8 cellular contexts compared by ENCODE assay signal in genomic region chr13:23321534-23322241, GRCh38.
DNase-seq lines count a peak whose midpoint lies in the region; ATAC-seq and TF ChIP-seq lines count a peak whose summit lies in the region.

No MANE protein-coding gene starts in this region.

- H3K27me3 Mint-ChIP-seq in WTC11 (ENCODE audit: low read depth) = no peaks in the 10 kb centered on the region
- H3K27me3 Mint-ChIP-seq in stimulated activated naive CD8-positive, alpha-beta T cell treated with anti-CD3 and anti-CD28 coated beads, Interleukin-15, Interleukin-2, amounts not matched to agents 100 ng/mL and 50 ng/mL, for 24 hours = peaks cover 7% of the 10 kb centered on the region

- CTCF ChIA-PET in AG04449 (lab: Yijun Ruan, JAX) = interaction anchor here (0.7 to 4.5 kb wide), 8 partner anchors 9 to 1718 kb away, joined by 3 to 48 read pairs (median 3); partner anchors contain the start of gene MICU2
- CTCF ChIA-PET in WTC11 (lab: Charles Lee) = no interaction called here

- no peaks in the 10 kb centered on the region for H3K9me3 Mint-ChIP-seq in WTC11
- H3K9me3 Mint-ChIP-seq in stimulated activated naive CD8-positive, alpha-beta T cell treated with anti-CD3 and anti-CD28 coated beads, Interleukin-15, Interleukin-2, amounts not matched to agents 100 ng/mL and 50 ng/mL, for 24 hours = no peaks in the 10 kb centered on the region

- H3K4me3 Mint-ChIP-seq in WTC11 = no peak overlapping the region
- peak overlapping the region; percentile 63 for H3K4me3 Mint-ChIP-seq in stimulated activated naive CD8-positive, alpha-beta T cell treated with anti-CD3 and anti-CD28 coated beads, Interleukin-15, Interleukin-2, amounts not matched to agents 100 ng/mL and 50 ng/mL, for 24 hours

- 44 to 64% methylated on average over 6 of the region's 6 CpGs for WGBS in heart right ventricle, 2 donors

- 0 out of 2 replicates have a peak overlapping the region, but pooled peaks have one; percentile 42 for H3K27ac Mint-ChIP-seq in WTC11
- H3K27ac Mint-ChIP-seq in stimulated activated naive CD8-positive, alpha-beta T cell treated with anti-CD3 and anti-CD28 coated beads, Interleukin-15, Interleukin-2, amounts not matched to agents 100 ng/mL and 50 ng/mL, for 24 hours = no peak overlapping the region

- peak overlapping the region; percentile 46 for H3K4me3 ChIP-seq in AG04449 (ENCODE audit: low read depth, low read length)
- H3K4me3 ChIP-seq in heart right ventricle = peak overlapping the region in 7 of 10 donors; percentile 5 to 37 (median 18)

- peak overlapping the region in 5 of 10 donors; percentile 28 to 71 (median 58) for H3K27ac ChIP-seq in heart right ventricle

- TF ChIP-seq CTCF in AG04449 (IDR thresholded peaks at IDR 0.05; ENCODE audit: insufficient read depth, low read length, missing control alignments) = no peak
- TF ChIP-seq CTCF in WTC11 (IDR thresholded peaks at IDR 0.05) = no peak
- TF ChIP-seq CTCF in heart right ventricle (IDR thresholded peaks at IDR 0.05) = no peak

- ATAC-seq in GM18870 (IDR thresholded peaks at IDR 0.05; ENCODE audit: unreplicated experiment) (peak; percentile 90), HG03064 (IDR thresholded peaks at IDR 0.05; ENCODE audit: low read depth, unreplicated experiment) (peak; percentile 74), WTC11 (no peak), heart right ventricle (peak; percentile 72 to 94 (median 78))

- H3K36me3 Mint-ChIP-seq in WTC11 = no peaks in the 10 kb centered on the region
- no peaks in the 10 kb centered on the region for H3K36me3 Mint-ChIP-seq in stimulated activated naive CD8-positive, alpha-beta T cell treated with anti-CD3 and anti-CD28 coated beads, Interleukin-15, Interleukin-2, amounts not matched to agents 100 ng/mL and 50 ng/mL, for 24 hours (ENCODE audit: low read depth)

- POLR2A ChIA-PET in AG04449 (lab: Yijun Ruan, JAX) = interaction anchor here (0.6 to 1.3 kb wide), 2 partner anchors 31 to 33 kb away, joined by 3 read pairs; no protein-coding TSS in a partner anchor
- POLR2A ChIA-PET in WTC11 (lab: Charles Lee) = interaction anchor here (0.6 kb wide), 1 partner anchor 440 kb away, joined by 3 read pairs; no protein-coding TSS in a partner anchor

- intact Hi-C loops in heart right ventricle (cut with DNase I) = no loop called here

- peak; percentile 76 for DNase-seq in AG04449 (ENCODE audit: low read depth, low spot score)
- no peak for DNase-seq in WTC11 (ENCODE audit: low spot score)
- DNase-seq in heart right ventricle = peak in 1 of 2 donors; percentile 31
- no peak for DNase-seq in HuH-7.5 (ENCODE audit: low spot score)
- no peak for DNase-seq in SHP77 treated with DMSO at 0.1 percent for 48 hours (lab: John Stamatoyannopoulos, UW)

- H3K4me1 ChIP-seq in heart right ventricle = peaks cover 0 to 35% (median 16%) of the 10 kb centered on the region in 9 donors

- H3K36me3 ChIP-seq in heart right ventricle = peaks cover 0 to 8% (median 0%) of the 10 kb centered on the region in 9 donors

- H3K4me1 Mint-ChIP-seq in WTC11 = peaks cover 27% of the 10 kb centered on the region
- H3K4me1 Mint-ChIP-seq in stimulated activated naive CD8-positive, alpha-beta T cell treated with anti-CD3 and anti-CD28 coated beads, Interleukin-15, Interleukin-2, amounts not matched to agents 100 ng/mL and 50 ng/mL, for 24 hours (ENCODE audit: low read depth) = peaks cover 33% of the 10 kb centered on the region

- H3K27me3 ChIP-seq in heart right ventricle = no peaks in the 10 kb centered on the region

- H3K9me3 ChIP-seq in heart right ventricle = no peaks in the 10 kb centered on the region

TF ChIP-seq in WTC11, 78 proteins besides CTCF, POLR2A, EP300 and RAD21:
- TF ChIP-seq GABPB1 (CRISPR knock-in tag; IDR thresholded peaks at IDR 0.05) = no peak
